ENCODE assay signal across 23 cellular contexts in genomic region chrX:71607488-71607887, GRCh38. TPM values are rescaled to one million over a fixed set of nuclear protein-coding genes. Genes with fewer than 3 reads are reported as not detected.
DNase-seq lines count a peak whose midpoint lies in the region; ATAC-seq and TF ChIP-seq lines count a peak whose summit lies in the region.
"Had no signal": no experiment of that assay in that cellular context is flagged by ENCODE, and none has a peak within 500 bp of the region (broad histone marks: within the 10 kb centered on the region; RNA-seq: fewer than 3 reads in every experiment).

No MANE protein-coding gene starts in this region.

- H3K36me3 ChIP-seq in OCI-LY7 (ENCODE audit: insufficient read depth, low read length): peaks cover 79% of the 10 kb centered on the region
- H3K36me3 ChIP-seq in psoas muscle (ENCODE audit: insufficient read depth in 1 of 2, low read depth in 1 of 2): peaks cover 0 to 68% of the 10 kb centered on the region in 2 donors
- H3K36me3 ChIP-seq: prostate gland had no signal

- no peak overlapping the region for H2AFZ ChIP-seq in OCI-LY7 (ENCODE audit: low read length)

- H3K27me3 ChIP-seq in psoas muscle (ENCODE audit: insufficient read depth in 3 of 3, low read length in 2 of 3): no peaks in the 10 kb centered on the region
- H3K27me3 ChIP-seq: brain microvascular endothelial cell, tibial artery had no signal

- POLR2A ChIA-PET in OCI-LY7 (lab: Charles Lee): interaction anchor here (0.8 kb wide), 1 partner anchor 9 kb away, joined by 3 read pairs; no protein-coding TSS in a partner anchor

- no TSS peak for BruUV-seq in OCI-LY7 (replicated peaks; lab: Mats Ljungman, UMichigan)

- H3K79me2 ChIP-seq in OCI-LY7 (ENCODE audit: insufficient read depth, low read depth, low read length): no peaks in the 10 kb centered on the region

- no peaks in the 10 kb centered on the region for H3K9me2 ChIP-seq in OCI-LY7 (ENCODE audit: insufficient read depth, low read length)

- H3K4me3 Mint-ChIP-seq in activated CD8-positive, alpha-beta memory T cell treated with anti-CD3 and anti-CD28 coated beads, Interleukin-2, amount 10 ng/mL, durations not matched to agents 7 days and 5 days: peak overlapping the region; percentile 30
- H3K4me3 Mint-ChIP-seq in activated naive CD8-positive, alpha-beta T cell treated with anti-CD3 and anti-CD28 coated beads, Interleukin-2, amount 50 U/mL, for 24 hours: no peak overlapping the region
- H3K4me3 Mint-ChIP-seq: CD14-positive monocyte, nephron had no signal

- H3K4me3 ChIP-seq in OCI-LY7 (ENCODE audit: low read depth, low read length, poor library complexity, severe bottlenecking) (no peak overlapping the region), psoas muscle (no peak overlapping the region)
- H3K4me3 ChIP-seq: prostate gland, SK-N-MC, tibial artery had no signal

- no peaks in the 10 kb centered on the region for H4K20me1 ChIP-seq in OCI-LY7 (ENCODE audit: insufficient read depth, low read length)

- DNase-seq in activated CD8-positive, alpha-beta memory T cell treated with anti-CD3 and anti-CD28 coated beads, Interleukin-2, amount 10 ng/mL, durations not matched to agents 7 days and 5 days: no peak
- DNase-seq in activated CD8-positive, alpha-beta memory T cell treated with anti-CD3 and anti-CD28 coated beads, Interleukin-2, amount 50 U/mL, for 4 hours: no peak
- DNase-seq in OCI-LY7 (ENCODE audit: low spot score) (no peak), psoas muscle (no peak), KG1 (lab: John Stamatoyannopoulos, UW) (no peak), left lobe of liver (ENCODE audit: low spot score) (no peak)
- no peak for DNase-seq in activated naive CD8-positive, alpha-beta T cell treated with anti-CD3 and anti-CD28 coated beads, Interleukin-2, amount 50 U/mL, for 24 hours
- DNase-seq: brain microvascular endothelial cell, foreskin fibroblast, hypothalamus, mesenchymal stem cell, NCI-H1436, NCI-H2171, NCI-H748 treated with DMSO at 0.1 percent for 48 hours, tibial artery had no signal

- 26 to 42% (median 42%) methylated on average over 2 of the region's 2 CpGs for WGBS in psoas muscle, 3 donors

- peaks cover 67% of the 10 kb centered on the region for H3K4me1 Mint-ChIP-seq in activated CD8-positive, alpha-beta memory T cell treated with anti-CD3 and anti-CD28 coated beads, Interleukin-2, amount 10 ng/mL, durations not matched to agents 7 days and 5 days
- peaks cover 61% of the 10 kb centered on the region for H3K4me1 Mint-ChIP-seq in activated naive CD8-positive, alpha-beta T cell treated with anti-CD3 and anti-CD28 coated beads, Interleukin-2, amount 50 U/mL, for 24 hours
- H3K4me1 Mint-ChIP-seq: CD14-positive monocyte, nephron had no signal

- no peaks in the 10 kb centered on the region for H3K27me3 Mint-ChIP-seq in activated CD8-positive, alpha-beta memory T cell treated with anti-CD3 and anti-CD28 coated beads, Interleukin-2, amount 10 ng/mL, durations not matched to agents 7 days and 5 days
- H3K27me3 Mint-ChIP-seq in activated naive CD8-positive, alpha-beta T cell treated with anti-CD3 and anti-CD28 coated beads, Interleukin-2, amount 50 U/mL, for 24 hours: no peaks in the 10 kb centered on the region

- no peak for ATAC-seq in activated CD8-positive, alpha-beta memory T cell treated with anti-CD3 and anti-CD28 coated beads, Interleukin-2, amount 10 ng/mL, durations not matched to agents 7 days and 5 days
- ATAC-seq in activated naive CD8-positive, alpha-beta T cell treated with anti-CD3 and anti-CD28 coated beads, Interleukin-2, amount 50 U/mL, for 24 hours: no peak
- peak in 3 of 4 donors; percentile 44 to 75 (median 75) for ATAC-seq in psoas muscle
- no peak for ATAC-seq in left lobe of liver
- no peak for ATAC-seq in HG03460 (IDR thresholded peaks at IDR 0.05; ENCODE audit: unreplicated experiment)

- H3K27ac ChIP-seq in OCI-LY7 (ENCODE audit: low read depth, low read length, poor library complexity, severe bottlenecking) (peak overlapping the region; percentile 42), psoas muscle (no peak overlapping the region)
- H3K27ac ChIP-seq: brain microvascular endothelial cell, prostate gland, SK-N-MC, tibial artery had no signal

- peaks cover 71% of the 10 kb centered on the region for H3K36me3 Mint-ChIP-seq in activated CD8-positive, alpha-beta memory T cell treated with anti-CD3 and anti-CD28 coated beads, Interleukin-2, amount 10 ng/mL, durations not matched to agents 7 days and 5 days
- H3K36me3 Mint-ChIP-seq in activated naive CD8-positive, alpha-beta T cell treated with anti-CD3 and anti-CD28 coated beads, Interleukin-2, amount 50 U/mL, for 24 hours (ENCODE audit: low read depth): peaks cover 77% of the 10 kb centered on the region

- CTCF ChIA-PET in activated CD8-positive, alpha-beta memory T cell treated with anti-CD3 and anti-CD28 coated beads, Interleukin-2, amount 10 ng/mL, durations not matched to agents 7 days and 5 days (lab: Charles Lee): interaction anchor here (1.8 to 2.1 kb wide), 2 partner anchors 15 to 44 kb away, joined by 6 to 7 read pairs; no protein-coding TSS in a partner anchor
- CTCF ChIA-PET in OCI-LY7 (lab: Charles Lee; ENCODE audit: unreplicated experiment): no interaction called here

- H3K9me3 Mint-ChIP-seq in activated CD8-positive, alpha-beta memory T cell treated with anti-CD3 and anti-CD28 coated beads, Interleukin-2, amount 10 ng/mL, durations not matched to agents 7 days and 5 days (ENCODE audit: low read depth): no peaks in the 10 kb centered on the region
- peaks cover 9% of the 10 kb centered on the region for H3K9me3 Mint-ChIP-seq in activated naive CD8-positive, alpha-beta T cell treated with anti-CD3 and anti-CD28 coated beads, Interleukin-2, amount 50 U/mL, for 24 hours

- H3K9me3 ChIP-seq in OCI-LY7 (ENCODE audit: low read length) (no peaks in the 10 kb centered on the region), psoas muscle (peaks cover 8% of the 10 kb centered on the region)
- H3K9me3 ChIP-seq: prostate gland, tibial artery had no signal

- peak overlapping the region; percentile 92 for H3K27ac Mint-ChIP-seq in activated CD8-positive, alpha-beta memory T cell treated with anti-CD3 and anti-CD28 coated beads, Interleukin-2, amount 10 ng/mL, durations not matched to agents 7 days and 5 days
- peak overlapping the region; percentile 66 for H3K27ac Mint-ChIP-seq in activated naive CD8-positive, alpha-beta T cell treated with anti-CD3 and anti-CD28 coated beads, Interleukin-2, amount 50 U/mL, for 24 hours
- H3K27ac Mint-ChIP-seq: nephron had no signal

- TF ChIP-seq CTCF in OCI-LY7 (conservative IDR thresholded peaks at IDR 0.05; ENCODE audit: low read length) (no peak), psoas muscle (IDR thresholded peaks at IDR 0.05) (no peak)

- intact Hi-C loops in OCI-LY7 (cut with micrococcal nuclease; ENCODE audit: unreplicated experiment) (no loop called here), psoas muscle (cut with DNase I) (no loop called here)

- H3K4me2 ChIP-seq in OCI-LY7 (ENCODE audit: low read length): no peak overlapping the region

- peaks cover 27% of the 10 kb centered on the region for H3K4me1 ChIP-seq in OCI-LY7 (ENCODE audit: insufficient read depth, low read length, poor library complexity, severe bottlenecking)
- H3K4me1 ChIP-seq in psoas muscle: peaks cover 4% of the 10 kb centered on the region
- H3K4me1 ChIP-seq: prostate gland, tibial artery had no signal

RNA-seq across cellular contexts. Expression of gene CXCR3, which starts 10.8 kb away (rescaled TPM):
- 100 to 1,000 TPM in 1 of 2 experiments, 10 to 100 TPM in 1; 97.4 to 119 TPM for total RNA-seq in activated CD8-positive, alpha-beta memory T cell treated with anti-CD3 and anti-CD28 coated beads, Interleukin-2, amount 10 ng/mL, durations not matched to agents 7 days and 5 days
- total RNA-seq in OCI-LY7 (2014; rRNA removed; shearing (Covaris generic)): not detected in 2 replicates
- total RNA-seq in OCI-LY7 (2022) (not detected in 2 replicates), psoas muscle (under 1 TPM in 1 of 4 donors, not detected in 3; 0.21 TPM), left lobe of liver (0.13 TPM)
- polyA plus RNA-seq in psoas muscle: under 1 TPM in 2 of 3 donors, not detected in 1; 0.01 to 0.05 TPM
- total RNA-seq: A673, HT1080, kidney epithelial cell had no signal

RNA-seq across cellular contexts. Expression of gene GCNA, which starts 29.3 kb away (rescaled TPM):
- 1 to 10 TPM; 4.3 to 6.7 TPM for total RNA-seq in activated CD8-positive, alpha-beta memory T cell treated with anti-CD3 and anti-CD28 coated beads, Interleukin-2, amount 10 ng/mL, durations not matched to agents 7 days and 5 days
- total RNA-seq in OCI-LY7 (2014; rRNA removed; shearing (Covaris generic)): 2.0 and 2.1 TPM in 2 replicates
- total RNA-seq in OCI-LY7 (2022) (3.9 and 4.2 TPM in 2 replicates), psoas muscle (1 to 10 TPM in 3 of 4 donors, under 1 TPM in 1; 0.98 to 7.5 (median 2.9) TPM), left lobe of liver (0.83 TPM)
- 1 to 10 TPM; 2.9 to 9.1 (median 4.7) TPM for polyA plus RNA-seq in psoas muscle

Comparison
In these comparisons a context has a peak if more than half of its experiments do, and no peak if none do; other contexts are left out.
1. ATAC-seq: peak in psoas muscle (3 of 4); none in activated CD8-positive, alpha-beta memory T cell treated with anti-CD3 and anti-CD28 coated beads, Interleukin-2, amount 10 ng/mL, durations not matched to agents 7 days and 5 days (single experiment), activated naive CD8-positive, alpha-beta T cell treated with anti-CD3 and anti-CD28 coated beads, Interleukin-2, amount 50 U/mL, for 24 hours (single experiment), left lobe of liver (single experiment) and HG03460 (single experiment).
2. RNA of gene CXCR3, which starts 10.8 kb away (total RNA-seq): 97.4 to 119 TPM in activated CD8-positive, alpha-beta memory T cell treated with anti-CD3 and anti-CD28 coated beads, Interleukin-2, amount 10 ng/mL, durations not matched to agents 7 days and 5 days; 0.13 TPM in left lobe of liver (single experiment), 0.21 TPM in psoas muscle and not detected in OCI-LY7; every median in the first group is over 10 times any median in the second.